Comparison of ENCODE assay signal across 29 cellular contexts in the genomic region with DNA sequence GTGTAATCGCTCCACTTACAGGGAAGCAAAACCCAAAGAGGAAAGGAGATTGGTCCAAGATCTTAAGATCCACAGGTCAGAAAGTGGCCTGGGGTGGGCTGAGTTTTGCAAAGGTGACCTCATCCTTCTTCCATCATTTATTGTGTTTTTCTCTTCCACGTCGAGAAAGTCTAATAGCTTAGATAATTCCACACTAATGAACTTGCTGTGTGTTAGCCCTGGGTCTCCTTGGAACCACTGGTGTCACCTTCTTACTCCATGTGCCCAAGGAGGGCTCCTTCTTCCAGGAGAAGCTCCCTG. TPM values are rescaled to one million over a fixed set of nuclear protein-coding genes. Genes with fewer than 3 reads are reported as not detected.
"Had no signal": no experiment of that assay in that cellular context is flagged by ENCODE, and none has a peak within 500 bp of the region (broad histone marks: within the 10 kb centered on the region; RNA-seq: fewer than 3 reads in every experiment).

No MANE protein-coding gene starts in this region.

- H3K4me3 ChIP-seq: cardiac muscle cell, Peyer's patch, SJSA1 had no signal

- ATAC-seq: activated CD4-positive, CD25-positive, alpha-beta regulatory T cell treated with anti-CD3 and anti-CD28 coated beads, Interleukin-2, amount 50 U/mL, for 24 hours; activated naive CD8-positive, alpha-beta T cell treated with anti-CD3 and anti-CD28 coated beads, Interleukin-2, amount 50 U/mL, for 24 hours; activated T-cell treated with anti-CD3 and anti-CD28 coated beads, Interleukin-2, amount 50 U/mL, for 4 hours; PC-3 had no signal

- H3K4me1 ChIP-seq: Peyer's patch, SJSA1 had no signal

- H3K4me2 ChIP-seq: KMS-11, SK-N-SH had no signal

- DNase-seq: activated CD4-positive, alpha-beta memory T cell treated with anti-CD3 and anti-CD28 coated beads for 36 hours; activated CD4-positive, alpha-beta T cell treated with anti-CD3 and anti-CD28 coated beads for 4 hours; activated CD4-positive, alpha-beta T cell treated with anti-CD3 and anti-CD28 coated beads, Interleukin-2, amount 50 U/mL, for 1 hour; activated CD8-positive, alpha-beta memory T cell treated with anti-CD3 and anti-CD28 coated beads, Interleukin-2, amount 50 U/mL, for 4 hours; activated gamma-delta T cell treated with Interleukin-2 at 50 U/mL for 16 hours; activated naive CD4-positive, alpha-beta T cell treated with anti-CD3 and anti-CD28 coated beads, Interleukin-2, amount 10 ng/mL, durations not matched to agents 7 days and 5 days; activated naive CD8-positive, alpha-beta T cell treated with anti-CD3 and anti-CD28 coated beads, Interleukin-2, amount 50 U/mL, for 24 hours; activated T-cell treated with anti-CD3 and anti-CD28 coated beads for 4 hours; activated T-cell treated with anti-CD3 and anti-CD28 coated beads, Interleukin-2, amount 50 U/mL, for 4 hours; aorta; MM.1S; NCI-H1092; NCI-H1436 treated with DMSO at 0.1 percent for 48 hours; NCI-H1694 treated with DMSO at 0.1 percent for 48 hours; NCI-H2029; NCI-H345; NCI-H748 treated with DMSO at 0.1 percent for 48 hours; NK-92 treated with Interleukin-12 subunit alpha and Interleukin-12 subunit beta, amount 100 ng/mL, for 24 hours; PC-3; Peyer's patch; SHP77 treated with DMSO at 0.1 percent for 48 hours; SK-N-SH had no signal

- H3K27ac ChIP-seq: cardiac muscle cell, KMS-11, Peyer's patch, SJSA1 had no signal

- H3K9ac ChIP-seq: KMS-11, SK-N-SH had no signal

- H3K36me3 ChIP-seq: cardiac muscle cell, Peyer's patch, SJSA1 had no signal

- FAIRE-seq: TTC549 had no signal

- H3K9me3 ChIP-seq: Peyer's patch, SJSA1, SK-N-SH had no signal

RNA-seq across cellular contexts. Expression of a gene that starts 1.7 kb away (rescaled TPM):
- total RNA-seq: activated T-helper 1 cell treated with anti-CD3 and anti-CD28 coated beads, Interleukin-12 subunit alpha, Interleukin-12 subunit beta, Interleukin-2, Interleukin-4 antibody, amounts not matched to agents 30 ng/mL and 10 ng/mL and 1 ng/mL, durations not matched to agents 14 hours and 24 hours and 36 hours; NCI-H460; PC-3; SJSA1 had no signal

RNA-seq across cellular contexts. Expression of a gene that starts 59.8 kb away (rescaled TPM):
- total RNA-seq: activated CD4-positive, alpha-beta memory T cell treated with anti-CD3 and anti-CD28 coated beads for 36 hours; activated T-cell treated with anti-CD3 and anti-CD28 coated beads, Interleukin-2, amount 50 U/mL, for 4 hours; activated T-helper 1 cell treated with anti-CD3 and anti-CD28 coated beads, Interleukin-12 subunit alpha, Interleukin-12 subunit beta, Interleukin-2, Interleukin-4 antibody, amounts not matched to agents 30 ng/mL and 10 ng/mL and 1 ng/mL, durations not matched to agents 14 hours and 24 hours and 36 hours had no signal
